28 cellular contexts compared by ENCODE assay signal in genomic region chr10:17439552-17439951, GRCh38. TPM values are rescaled to one million over a fixed set of nuclear protein-coding genes. Genes with fewer than 3 reads are reported as not detected.
"Had no signal": no experiment of that assay in that cellular context is flagged by ENCODE, and none has a peak within 500 bp of the region (broad histone marks: within the 10 kb centered on the region; RNA-seq: fewer than 3 reads in every experiment).

No MANE protein-coding gene starts in this region.

- H3K79me2 ChIP-seq: hepatocyte had no signal

- H3K27me3 ChIP-seq: foreskin keratinocyte, heart left ventricle, neural progenitor cell, transverse colon had no signal

- H3K4me3 ChIP-seq: esophagus muscularis mucosa, gastroesophageal sphincter, heart left ventricle, hepatocyte, lung, neural progenitor cell, psoas muscle, transverse colon, upper lobe of right lung, uterus had no signal

- H3K36me3 ChIP-seq: esophagus muscularis mucosa, gastroesophageal sphincter, heart left ventricle, neural progenitor cell, transverse colon, upper lobe of right lung, uterus had no signal

- H3K27ac ChIP-seq: epithelial cell of prostate, esophagus muscularis mucosa, foreskin keratinocyte, gastroesophageal sphincter, heart left ventricle, hepatocyte, neural progenitor cell, psoas muscle, transverse colon, upper lobe of right lung, uterus had no signal

- H2AFZ ChIP-seq: hepatocyte, neural progenitor cell had no signal

- DNase-seq: effector CD8-positive, alpha-beta T cell; endodermal cell; foreskin keratinocyte; heart left ventricle; kidney; mesenchymal stem cell; midbrain; naive thymus-derived CD8-positive, alpha-beta T cell; nucleus accumbens; posterior cingulate gyrus; psoas muscle; right cardiac atrium; small intestine; stimulated activated CD4-positive, alpha-beta T cell treated with anti-CD3 and anti-CD28 coated beads, Interleukin-15, amount 100 ng/mL, for 24 hours; stimulated activated CD4-positive, alpha-beta T cell treated with anti-CD3 and anti-CD28 coated beads, Interleukin-2, amount 100 ng/mL, for 48 hours; stimulated activated naive B cell treated with anti-CD40 and anti-IgM and Interleukin-4, amounts not matched to agents 10 μg/mL and 1 μg/mL and 100 μg/mL, for 72 hours; transverse colon; upper lobe of right lung; uterus had no signal

- H3K4me2 ChIP-seq: hepatocyte, neural progenitor cell had no signal

- ATAC-seq: foreskin keratinocyte; gastroesophageal sphincter; heart left ventricle; left lobe of liver; naive thymus-derived CD8-positive, alpha-beta T cell; psoas muscle; right cardiac atrium; stimulated activated naive B cell treated with anti-CD40 and anti-IgM and Interleukin-4, amounts not matched to agents 10 μg/mL and 1 μg/mL and 100 μg/mL, for 72 hours; upper lobe of right lung had no signal

- H3K9me3 ChIP-seq: esophagus muscularis mucosa, gastroesophageal sphincter, heart left ventricle, psoas muscle, transverse colon, upper lobe of right lung, uterus had no signal

- H3K4me1 ChIP-seq: gastroesophageal sphincter, psoas muscle, upper lobe of right lung, uterus had no signal

- H3K9ac ChIP-seq: neural progenitor cell had no signal

- FAIRE-seq: colon, kidney, small intestine had no signal

RNA-seq across cellular contexts. Expression of gene ST8SIA6, which starts 14.8 kb away (rescaled TPM):
- total RNA-seq: hepatocyte, osteocyte had no signal
- polyA plus RNA-seq: foreskin keratinocyte had no signal
